In the genomic region with DNA sequence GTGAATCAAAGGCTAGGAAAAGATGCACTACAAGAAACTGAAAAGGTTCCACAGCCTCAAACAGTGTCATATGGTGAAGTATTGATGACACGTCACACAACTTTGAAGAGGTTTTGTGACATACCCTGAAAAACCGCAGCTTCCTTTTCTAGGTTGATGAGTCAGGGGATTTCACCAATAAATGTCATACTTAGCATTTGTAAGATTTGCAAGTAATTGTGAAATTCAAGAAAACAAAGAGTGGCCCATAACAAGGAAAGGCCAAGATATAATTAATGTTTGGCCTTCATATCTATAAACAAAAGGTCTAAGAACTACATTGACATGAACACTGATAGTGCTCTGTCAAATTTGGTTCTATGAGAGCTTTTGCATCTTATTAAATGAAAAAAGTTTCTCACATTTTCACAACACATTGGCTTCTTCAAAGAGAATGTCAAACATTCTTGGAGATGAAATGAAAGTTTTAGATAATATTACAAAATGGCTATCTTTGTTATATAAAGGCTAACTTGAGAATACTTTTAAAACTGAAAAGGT, we compare ENCODE assay signal across 1 cellular context.
TF ChIP-seq lines count a peak whose summit lies in the region.

No MANE protein-coding gene starts in this region.

TF ChIP-seq in K562, 482 proteins besides CTCF, POLR2A, EP300 and RAD21 (continued from another document and continues in another):
- TF ChIP-seq NFXL1 (CRISPR knock-in tag; IDR thresholded peaks at IDR 0.05) (no peak), GTF2F1 (IDR thresholded peaks at IDR 0.05; ENCODE audit: low read depth, low read length) (no peak), WHSC1 (IDR thresholded peaks at IDR 0.05; ENCODE audit: low read length) (no peak), FOS (IDR thresholded peaks at IDR 0.05; ENCODE audit: extremely low read depth, insufficient read length) (peak; percentile 45), ZNF431 (CRISPR knock-in tag; IDR thresholded peaks at IDR 0.05) (0 out of 2 replicates have a peak, but pooled peaks have one; percentile 55), CBFB (CRISPR knock-in tag; IDR thresholded peaks at IDR 0.05) (peak; percentile 90; the same call in 1 of the 2 replicates), HNRNPUL1 (IDR thresholded peaks at IDR 0.05; ENCODE audit: low read length) (no peak), ZNF175 (CRISPR knock-in tag; IDR thresholded peaks at IDR 0.05; ENCODE audit: low read depth) (peak; percentile 91), DDX20 (tag; IDR thresholded peaks at IDR 0.05; ENCODE audit: low read depth) (no peak), ZNF41 (CRISPR knock-in tag; conservative IDR thresholded peaks at IDR 0.05) (no peak), DACH1 (IDR thresholded peaks at IDR 0.05; ENCODE audit: partially characterized antibody) (peak; percentile 14), ARID1B (IDR thresholded peaks at IDR 0.05) (peak; percentile 90), ILF3 (IDR thresholded peaks at IDR 0.05; ENCODE audit: borderline replicate concordance) (no peak), HDAC3 (IDR thresholded peaks at IDR 0.05; ENCODE audit: borderline replicate concordance, partially characterized antibody) (peak; percentile 73), SMARCE1 (IDR thresholded peaks at IDR 0.05) (peak; percentile 95; the same call in 1 of the 2 replicates), NR4A1 (CRISPR knock-in tag; IDR thresholded peaks at IDR 0.05) (no peak), NR4A1 (tag; IDR thresholded peaks at IDR 0.05) (no peak), COPS2 (conservative IDR thresholded peaks at IDR 0.05) (no peak), DNMT1 (IDR thresholded peaks at IDR 0.05) (no peak), CEBPG (CRISPR knock-in tag; IDR thresholded peaks at IDR 0.05) (peak; percentile 96), CEBPG (tag; conservative IDR thresholded peaks at IDR 0.05 in 1 of 2, IDR thresholded peaks at IDR 0.05 in 1 of 2) (peak; percentile 99)
- TF ChIP-seq, protein P1, sequence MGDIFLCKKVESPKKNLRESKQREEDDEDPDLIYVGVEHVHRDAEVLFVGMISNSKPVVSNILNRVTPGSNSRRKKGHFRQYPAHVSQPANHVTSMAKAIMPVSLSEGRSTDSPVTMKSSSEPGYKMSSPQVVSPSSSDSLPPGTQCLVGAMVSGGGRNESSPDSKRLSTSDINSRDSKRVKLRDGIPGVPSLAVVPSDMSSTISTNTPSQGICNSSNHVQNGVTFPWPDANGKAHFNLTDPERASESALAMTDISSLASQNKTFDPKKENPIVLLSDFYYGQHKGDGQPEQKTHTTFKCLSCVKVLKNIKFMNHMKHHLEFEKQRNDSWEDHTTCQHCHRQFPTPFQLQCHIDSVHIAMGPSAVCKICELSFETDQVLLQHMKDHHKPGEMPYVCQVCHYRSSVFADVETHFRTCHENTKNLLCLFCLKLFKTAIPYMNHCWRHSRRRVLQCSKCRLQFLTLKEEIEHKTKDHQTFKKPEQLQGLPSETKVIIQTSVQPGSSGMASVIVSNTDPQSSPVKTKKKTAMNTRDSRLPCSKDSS (IDR thresholded peaks at IDR 0.05; ENCODE audit: low read depth, partially characterized antibody), result no peak
- TF ChIP-seq, protein P2, sequence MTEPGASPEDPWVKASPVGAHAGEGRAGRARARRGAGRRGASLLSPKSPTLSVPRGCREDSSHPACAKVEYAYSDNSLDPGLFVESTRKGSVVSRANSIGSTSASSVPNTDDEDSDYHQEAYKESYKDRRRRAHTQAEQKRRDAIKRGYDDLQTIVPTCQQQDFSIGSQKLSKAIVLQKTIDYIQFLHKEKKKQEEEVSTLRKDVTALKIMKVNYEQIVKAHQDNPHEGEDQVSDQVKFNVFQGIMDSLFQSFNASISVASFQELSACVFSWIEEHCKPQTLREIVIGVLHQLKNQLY (CRISPR knock-in tag; conservative IDR thresholded peaks at IDR 0.05), result no peak
- TF ChIP-seq, protein P3, sequence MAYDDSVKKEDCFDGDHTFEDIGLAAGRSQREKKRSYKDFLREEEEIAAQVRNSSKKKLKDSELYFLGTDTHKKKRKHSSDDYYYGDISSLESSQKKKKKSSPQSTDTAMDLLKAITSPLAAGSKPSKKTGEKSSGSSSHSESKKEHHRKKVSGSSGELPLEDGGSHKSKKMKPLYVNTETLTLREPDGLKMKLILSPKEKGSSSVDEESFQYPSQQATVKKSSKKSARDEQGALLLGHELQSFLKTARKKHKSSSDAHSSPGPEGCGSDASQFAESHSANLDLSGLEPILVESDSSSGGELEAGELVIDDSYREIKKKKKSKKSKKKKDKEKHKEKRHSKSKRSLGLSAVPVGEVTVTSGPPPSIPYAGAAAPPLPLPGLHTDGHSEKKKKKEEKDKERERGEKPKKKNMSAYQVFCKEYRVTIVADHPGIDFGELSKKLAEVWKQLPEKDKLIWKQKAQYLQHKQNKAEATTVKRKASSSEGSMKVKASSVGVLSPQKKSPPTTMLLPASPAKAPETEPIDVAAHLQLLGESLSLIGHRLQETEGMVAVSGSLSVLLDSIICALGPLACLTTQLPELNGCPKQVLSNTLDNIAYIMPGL (CRISPR knock-in tag; IDR thresholded peaks at IDR 0.05), result no peak
- TF ChIP-seq, protein P4, sequence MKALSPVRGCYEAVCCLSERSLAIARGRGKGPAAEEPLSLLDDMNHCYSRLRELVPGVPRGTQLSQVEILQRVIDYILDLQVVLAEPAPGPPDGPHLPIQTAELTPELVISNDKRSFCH (CRISPR knock-in tag; IDR thresholded peaks at IDR 0.05), result no peak
- TF ChIP-seq, protein P4 (tag; IDR thresholded peaks at IDR 0.05), result peak; percentile 49; the same call in 1 of the 2 replicates
- TF ChIP-seq, protein P5, sequence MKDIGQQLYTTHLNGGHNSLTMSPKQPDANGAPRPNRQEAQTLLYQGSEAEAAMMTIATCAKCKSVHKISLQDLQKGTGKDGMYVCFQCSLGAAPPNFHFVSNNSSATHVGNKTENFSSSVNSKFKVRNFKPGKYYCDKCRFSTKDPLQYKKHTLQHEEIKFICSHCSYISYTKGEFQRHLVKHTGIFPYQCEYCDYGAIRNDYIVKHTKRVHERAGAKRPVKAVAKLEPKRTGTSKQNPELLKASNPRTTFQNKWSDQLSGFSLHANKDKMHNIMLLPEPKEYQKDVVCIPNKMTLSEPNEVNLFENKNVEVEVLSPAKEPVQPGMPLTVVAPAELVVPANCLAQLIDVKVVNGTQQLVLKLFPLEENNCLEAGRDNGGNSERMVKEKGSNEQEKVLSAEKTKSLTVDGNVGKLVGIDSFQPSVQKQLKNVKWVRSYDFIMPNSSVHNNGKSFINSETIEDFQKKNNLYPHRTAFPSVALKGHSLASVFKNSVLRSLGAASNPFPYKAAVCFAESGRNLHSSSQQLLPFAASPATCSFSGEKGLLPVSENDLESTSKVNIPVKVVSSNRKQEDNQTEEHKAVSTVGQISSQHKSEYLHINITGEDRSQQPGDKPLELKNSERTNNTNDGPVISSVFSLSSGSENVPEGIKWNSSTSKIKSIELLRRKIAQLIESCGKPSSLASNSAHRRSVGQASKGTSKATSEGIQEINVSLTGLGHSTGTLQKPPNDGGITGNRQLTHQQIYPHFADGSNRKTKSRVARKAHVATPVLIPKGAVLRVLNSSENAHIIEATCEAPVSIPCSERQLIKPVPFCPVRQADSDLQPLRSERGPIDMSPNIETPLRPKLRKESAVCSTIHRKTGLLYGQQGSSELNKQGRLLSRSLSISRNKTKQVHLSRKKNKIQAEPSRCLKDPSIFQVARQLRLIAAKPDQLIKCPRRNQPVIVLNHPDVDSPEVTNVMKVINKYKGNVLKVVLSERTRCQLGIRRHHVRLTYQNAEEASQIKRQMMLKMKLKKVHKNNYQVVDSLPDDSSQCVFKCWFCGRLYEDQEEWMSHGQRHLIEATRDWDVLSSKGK (CRISPR knock-in tag; IDR thresholded peaks at IDR 0.05), result no peak
- TF ChIP-seq, protein P6, sequence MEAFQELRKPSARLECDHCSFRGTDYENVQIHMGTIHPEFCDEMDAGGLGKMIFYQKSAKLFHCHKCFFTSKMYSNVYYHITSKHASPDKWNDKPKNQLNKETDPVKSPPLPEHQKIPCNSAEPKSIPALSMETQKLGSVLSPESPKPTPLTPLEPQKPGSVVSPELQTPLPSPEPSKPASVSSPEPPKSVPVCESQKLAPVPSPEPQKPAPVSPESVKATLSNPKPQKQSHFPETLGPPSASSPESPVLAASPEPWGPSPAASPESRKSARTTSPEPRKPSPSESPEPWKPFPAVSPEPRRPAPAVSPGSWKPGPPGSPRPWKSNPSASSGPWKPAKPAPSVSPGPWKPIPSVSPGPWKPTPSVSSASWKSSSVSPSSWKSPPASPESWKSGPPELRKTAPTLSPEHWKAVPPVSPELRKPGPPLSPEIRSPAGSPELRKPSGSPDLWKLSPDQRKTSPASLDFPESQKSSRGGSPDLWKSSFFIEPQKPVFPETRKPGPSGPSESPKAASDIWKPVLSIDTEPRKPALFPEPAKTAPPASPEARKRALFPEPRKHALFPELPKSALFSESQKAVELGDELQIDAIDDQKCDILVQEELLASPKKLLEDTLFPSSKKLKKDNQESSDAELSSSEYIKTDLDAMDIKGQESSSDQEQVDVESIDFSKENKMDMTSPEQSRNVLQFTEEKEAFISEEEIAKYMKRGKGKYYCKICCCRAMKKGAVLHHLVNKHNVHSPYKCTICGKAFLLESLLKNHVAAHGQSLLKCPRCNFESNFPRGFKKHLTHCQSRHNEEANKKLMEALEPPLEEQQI (IDR thresholded peaks at IDR 0.05), result 0 out of 2 replicates have a peak, but pooled peaks have one; percentile 32
- TF ChIP-seq, protein P7, sequence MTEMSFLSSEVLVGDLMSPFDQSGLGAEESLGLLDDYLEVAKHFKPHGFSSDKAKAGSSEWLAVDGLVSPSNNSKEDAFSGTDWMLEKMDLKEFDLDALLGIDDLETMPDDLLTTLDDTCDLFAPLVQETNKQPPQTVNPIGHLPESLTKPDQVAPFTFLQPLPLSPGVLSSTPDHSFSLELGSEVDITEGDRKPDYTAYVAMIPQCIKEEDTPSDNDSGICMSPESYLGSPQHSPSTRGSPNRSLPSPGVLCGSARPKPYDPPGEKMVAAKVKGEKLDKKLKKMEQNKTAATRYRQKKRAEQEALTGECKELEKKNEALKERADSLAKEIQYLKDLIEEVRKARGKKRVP (CRISPR knock-in tag; IDR thresholded peaks at IDR 0.05), result peak; percentile 70; the same call in 1 of the 2 replicates
- TF ChIP-seq, protein P8, sequence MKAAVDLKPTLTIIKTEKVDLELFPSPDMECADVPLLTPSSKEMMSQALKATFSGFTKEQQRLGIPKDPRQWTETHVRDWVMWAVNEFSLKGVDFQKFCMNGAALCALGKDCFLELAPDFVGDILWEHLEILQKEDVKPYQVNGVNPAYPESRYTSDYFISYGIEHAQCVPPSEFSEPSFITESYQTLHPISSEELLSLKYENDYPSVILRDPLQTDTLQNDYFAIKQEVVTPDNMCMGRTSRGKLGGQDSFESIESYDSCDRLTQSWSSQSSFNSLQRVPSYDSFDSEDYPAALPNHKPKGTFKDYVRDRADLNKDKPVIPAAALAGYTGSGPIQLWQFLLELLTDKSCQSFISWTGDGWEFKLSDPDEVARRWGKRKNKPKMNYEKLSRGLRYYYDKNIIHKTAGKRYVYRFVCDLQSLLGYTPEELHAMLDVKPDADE (conservative IDR thresholded peaks at IDR 0.05; ENCODE audit: control insufficient read depth, low read depth, low read length), result no peak
- TF ChIP-seq, protein P9, sequence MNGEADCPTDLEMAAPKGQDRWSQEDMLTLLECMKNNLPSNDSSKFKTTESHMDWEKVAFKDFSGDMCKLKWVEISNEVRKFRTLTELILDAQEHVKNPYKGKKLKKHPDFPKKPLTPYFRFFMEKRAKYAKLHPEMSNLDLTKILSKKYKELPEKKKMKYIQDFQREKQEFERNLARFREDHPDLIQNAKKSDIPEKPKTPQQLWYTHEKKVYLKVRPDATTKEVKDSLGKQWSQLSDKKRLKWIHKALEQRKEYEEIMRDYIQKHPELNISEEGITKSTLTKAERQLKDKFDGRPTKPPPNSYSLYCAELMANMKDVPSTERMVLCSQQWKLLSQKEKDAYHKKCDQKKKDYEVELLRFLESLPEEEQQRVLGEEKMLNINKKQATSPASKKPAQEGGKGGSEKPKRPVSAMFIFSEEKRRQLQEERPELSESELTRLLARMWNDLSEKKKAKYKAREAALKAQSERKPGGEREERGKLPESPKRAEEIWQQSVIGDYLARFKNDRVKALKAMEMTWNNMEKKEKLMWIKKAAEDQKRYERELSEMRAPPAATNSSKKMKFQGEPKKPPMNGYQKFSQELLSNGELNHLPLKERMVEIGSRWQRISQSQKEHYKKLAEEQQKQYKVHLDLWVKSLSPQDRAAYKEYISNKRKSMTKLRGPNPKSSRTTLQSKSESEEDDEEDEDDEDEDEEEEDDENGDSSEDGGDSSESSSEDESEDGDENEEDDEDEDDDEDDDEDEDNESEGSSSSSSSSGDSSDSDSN (IDR thresholded peaks at IDR 0.05; ENCODE audit: borderline replicate concordance in 1 of 2, low read depth in 2 of 2, low read length in 2 of 2), result no peak
- TF ChIP-seq, protein P10, sequence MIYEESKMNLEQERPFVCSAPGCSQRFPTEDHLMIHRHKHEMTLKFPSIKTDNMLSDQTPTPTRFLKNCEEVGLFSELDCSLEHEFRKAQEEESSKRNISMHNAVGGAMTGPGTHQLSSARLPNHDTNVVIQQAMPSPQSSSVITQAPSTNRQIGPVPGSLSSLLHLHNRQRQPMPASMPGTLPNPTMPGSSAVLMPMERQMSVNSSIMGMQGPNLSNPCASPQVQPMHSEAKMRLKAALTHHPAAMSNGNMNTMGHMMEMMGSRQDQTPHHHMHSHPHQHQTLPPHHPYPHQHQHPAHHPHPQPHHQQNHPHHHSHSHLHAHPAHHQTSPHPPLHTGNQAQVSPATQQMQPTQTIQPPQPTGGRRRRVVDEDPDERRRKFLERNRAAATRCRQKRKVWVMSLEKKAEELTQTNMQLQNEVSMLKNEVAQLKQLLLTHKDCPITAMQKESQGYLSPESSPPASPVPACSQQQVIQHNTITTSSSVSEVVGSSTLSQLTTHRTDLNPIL (CRISPR knock-in tag; IDR thresholded peaks at IDR 0.05), result 0 out of 2 replicates have a peak, but pooled peaks have one; percentile 35
- TF ChIP-seq, protein P11, sequence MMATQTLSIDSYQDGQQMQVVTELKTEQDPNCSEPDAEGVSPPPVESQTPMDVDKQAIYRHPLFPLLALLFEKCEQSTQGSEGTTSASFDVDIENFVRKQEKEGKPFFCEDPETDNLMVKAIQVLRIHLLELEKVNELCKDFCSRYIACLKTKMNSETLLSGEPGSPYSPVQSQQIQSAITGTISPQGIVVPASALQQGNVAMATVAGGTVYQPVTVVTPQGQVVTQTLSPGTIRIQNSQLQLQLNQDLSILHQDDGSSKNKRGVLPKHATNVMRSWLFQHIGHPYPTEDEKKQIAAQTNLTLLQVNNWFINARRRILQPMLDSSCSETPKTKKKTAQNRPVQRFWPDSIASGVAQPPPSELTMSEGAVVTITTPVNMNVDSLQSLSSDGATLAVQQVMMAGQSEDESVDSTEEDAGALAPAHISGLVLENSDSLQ (IDR thresholded peaks at IDR 0.05), result peak; percentile 88
- TF ChIP-seq, protein P12, sequence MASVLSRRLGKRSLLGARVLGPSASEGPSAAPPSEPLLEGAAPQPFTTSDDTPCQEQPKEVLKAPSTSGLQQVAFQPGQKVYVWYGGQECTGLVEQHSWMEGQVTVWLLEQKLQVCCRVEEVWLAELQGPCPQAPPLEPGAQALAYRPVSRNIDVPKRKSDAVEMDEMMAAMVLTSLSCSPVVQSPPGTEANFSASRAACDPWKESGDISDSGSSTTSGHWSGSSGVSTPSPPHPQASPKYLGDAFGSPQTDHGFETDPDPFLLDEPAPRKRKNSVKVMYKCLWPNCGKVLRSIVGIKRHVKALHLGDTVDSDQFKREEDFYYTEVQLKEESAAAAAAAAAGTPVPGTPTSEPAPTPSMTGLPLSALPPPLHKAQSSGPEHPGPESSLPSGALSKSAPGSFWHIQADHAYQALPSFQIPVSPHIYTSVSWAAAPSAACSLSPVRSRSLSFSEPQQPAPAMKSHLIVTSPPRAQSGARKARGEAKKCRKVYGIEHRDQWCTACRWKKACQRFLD (CRISPR knock-in tag; IDR thresholded peaks at IDR 0.05), result peak; percentile 12; the same call in 1 of the 2 replicates
